ENCODE assay signal across 15 cellular contexts in genomic region chr16:11264155-11264832, GRCh38. TPM values are rescaled to one million over a fixed set of nuclear protein-coding genes. Genes with fewer than 3 reads are reported as not detected.
A peak's percentile ranks its signal among the peaks of the same experiment; 100 is the strongest.
DNase-seq lines count a peak whose midpoint lies in the region; ATAC-seq and FAIRE-seq lines count a peak whose summit lies in the region.
"Had no signal": no experiment of that assay in that cellular context is flagged by ENCODE, and none has a peak within 500 bp of the region (broad histone marks: within the 10 kb centered on the region; RNA-seq: fewer than 3 reads in every experiment).

No MANE protein-coding gene starts in this region.

- H3K36me3 Mint-ChIP-seq in stimulated activated naive CD8-positive, alpha-beta T cell treated with anti-CD3 and anti-CD28 coated beads, Interleukin-15, Interleukin-2, amounts not matched to agents 100 ng/mL and 50 ng/mL, for 24 hours (ENCODE audit: low read depth), result no peaks in the 10 kb centered on the region
- H3K36me3 Mint-ChIP-seq in activated naive CD8-positive, alpha-beta T cell treated with anti-CD3 and anti-CD28 coated beads for 36 hours, result no peaks in the 10 kb centered on the region

- peak overlapping the region; percentile 18 for H3K4me3 Mint-ChIP-seq in stimulated activated naive CD8-positive, alpha-beta T cell treated with anti-CD3 and anti-CD28 coated beads, Interleukin-15, Interleukin-2, amounts not matched to agents 100 ng/mL and 50 ng/mL, for 24 hours
- peak overlapping the region; percentile 45 for H3K4me3 Mint-ChIP-seq in activated naive CD8-positive, alpha-beta T cell treated with anti-CD3 and anti-CD28 coated beads for 36 hours

- no peaks in the 10 kb centered on the region for H3K9me3 Mint-ChIP-seq in stimulated activated naive CD8-positive, alpha-beta T cell treated with anti-CD3 and anti-CD28 coated beads, Interleukin-15, Interleukin-2, amounts not matched to agents 100 ng/mL and 50 ng/mL, for 24 hours
- H3K9me3 Mint-ChIP-seq in activated naive CD8-positive, alpha-beta T cell treated with anti-CD3 and anti-CD28 coated beads for 36 hours, result no peaks in the 10 kb centered on the region

- DNase-seq in stimulated activated naive CD8-positive, alpha-beta T cell treated with anti-CD3 and anti-CD28 coated beads, Interleukin-15, Interleukin-2, amounts not matched to agents 100 U/mL and 50 U/mL, for 24 hours, result no peak
- peak; percentile 88 for DNase-seq in NOMO-1 treated with DMSO at 0.1 percent for 48 hours (lab: John Stamatoyannopoulos, UW; ENCODE audit: unreplicated experiment)
- no peak for DNase-seq in activated naive CD8-positive, alpha-beta T cell treated with anti-CD3 and anti-CD28 coated beads for 36 hours
- no peak for DNase-seq in hepatic stellate cell (ENCODE audit: low spot score)
- no peak for DNase-seq in urothelium cell line (ENCODE audit: low spot score)
- DNase-seq: C1 segment of cervical spinal cord, NCI-H1417, uterus had no signal

- H3K4me1 Mint-ChIP-seq in stimulated activated naive CD8-positive, alpha-beta T cell treated with anti-CD3 and anti-CD28 coated beads, Interleukin-15, Interleukin-2, amounts not matched to agents 100 ng/mL and 50 ng/mL, for 24 hours (ENCODE audit: low read depth), result peaks cover 33% of the 10 kb centered on the region
- H3K4me1 Mint-ChIP-seq in activated naive CD8-positive, alpha-beta T cell treated with anti-CD3 and anti-CD28 coated beads for 36 hours, result peaks cover 28% of the 10 kb centered on the region

- ATAC-seq in stimulated activated naive CD8-positive, alpha-beta T cell treated with anti-CD3 and anti-CD28 coated beads, Interleukin-15, Interleukin-2, amounts not matched to agents 100 U/mL and 50 U/mL, for 24 hours, result no peak
- ATAC-seq in HG03045 (IDR thresholded peaks at IDR 0.05; ENCODE audit: unreplicated experiment) (no peak), GM18520 (IDR thresholded peaks at IDR 0.05; ENCODE audit: unreplicated experiment) (no peak)
- ATAC-seq: left lobe of liver had no signal

- FAIRE-seq in urothelium cell line (lab: Jason Lieb, UNC), result no peak

- H3K27me3 Mint-ChIP-seq in stimulated activated naive CD8-positive, alpha-beta T cell treated with anti-CD3 and anti-CD28 coated beads, Interleukin-15, Interleukin-2, amounts not matched to agents 100 ng/mL and 50 ng/mL, for 24 hours, result peaks cover 2% of the 10 kb centered on the region
- H3K27me3 Mint-ChIP-seq in activated naive CD8-positive, alpha-beta T cell treated with anti-CD3 and anti-CD28 coated beads for 36 hours, result no peaks in the 10 kb centered on the region

- H3K27ac Mint-ChIP-seq in stimulated activated naive CD8-positive, alpha-beta T cell treated with anti-CD3 and anti-CD28 coated beads, Interleukin-15, Interleukin-2, amounts not matched to agents 100 ng/mL and 50 ng/mL, for 24 hours, result peak overlapping the region; percentile 74
- peak overlapping the region; percentile 81 for H3K27ac Mint-ChIP-seq in activated naive CD8-positive, alpha-beta T cell treated with anti-CD3 and anti-CD28 coated beads for 36 hours

RNA-seq across cellular contexts. Expression of gene TNP2, which starts 4.8 kb away (rescaled TPM):
- not detected for total RNA-seq in activated naive CD8-positive, alpha-beta T cell treated with anti-CD3 and anti-CD28 coated beads for 36 hours
- total RNA-seq: dermis microvascular lymphatic vessel endothelial cell, fibroblast of lung, left lobe of liver, right atrium auricular region, uterus had no signal

RNA-seq across cellular contexts. Expression of gene SOCS1, which starts 8.3 kb away (rescaled TPM):
- total RNA-seq in activated naive CD8-positive, alpha-beta T cell treated with anti-CD3 and anti-CD28 coated beads for 36 hours, result 10 to 100 TPM; 30.8 to 32.9 TPM

RNA-seq across cellular contexts. Expression of gene PRM3, which starts 9.1 kb away (rescaled TPM):
- not detected for total RNA-seq in activated naive CD8-positive, alpha-beta T cell treated with anti-CD3 and anti-CD28 coated beads for 36 hours
- total RNA-seq: dermis microvascular lymphatic vessel endothelial cell, fibroblast of lung, left lobe of liver, right atrium auricular region, uterus had no signal

RNA-seq across cellular contexts. Expression of gene PRM2, which starts 12.0 kb away (rescaled TPM):
- total RNA-seq in activated naive CD8-positive, alpha-beta T cell treated with anti-CD3 and anti-CD28 coated beads for 36 hours, result not detected
- total RNA-seq: dermis microvascular lymphatic vessel endothelial cell, fibroblast of lung, left lobe of liver, right atrium auricular region, uterus had no signal

RNA-seq across cellular contexts. Expression of gene PRM1, which starts 16.8 kb away (rescaled TPM):
- total RNA-seq in activated naive CD8-positive, alpha-beta T cell treated with anti-CD3 and anti-CD28 coated beads for 36 hours, result not detected
- total RNA-seq: dermis microvascular lymphatic vessel endothelial cell, fibroblast of lung, left lobe of liver, right atrium auricular region, uterus had no signal
